ENCODE assay signal across 12 cellular contexts in genomic region chr14:81452766-81453165, GRCh38. TPM values are rescaled to one million over a fixed set of nuclear protein-coding genes. Genes with fewer than 3 reads are reported as not detected.
DNase-seq lines count a peak whose midpoint lies in the region; ATAC-seq, FAIRE-seq and TF ChIP-seq lines count a peak whose summit lies in the region.
"Had no signal": no experiment of that assay in that cellular context is flagged by ENCODE, and none has a peak within 500 bp of the region (broad histone marks: within the 10 kb centered on the region; RNA-seq: fewer than 3 reads in every experiment).

No MANE protein-coding gene starts in this region.

- H3K4me2 ChIP-seq in A549 (peak overlapping the region; percentile 56), fibroblast of lung (ENCODE audit: extremely low read depth, insufficient read depth, low read length) (peak overlapping the region; percentile 52)

- no peaks in the 10 kb centered on the region for H3K79me2 ChIP-seq in fibroblast of lung (ENCODE audit: control insufficient read depth, insufficient read depth, low read length)

- 37% methylated on average over 7 of the region's 7 CpGs for WGBS in A549 (ENCODE audit: missing lambda C conversion rate)
- 38 to 41% methylated on average over 7 of the region's 7 CpGs for WGBS in body of pancreas, 2 donors

- TF ChIP-seq CTCF in A549 (IDR thresholded peaks at IDR 0.05) (no peak), fibroblast of lung (conservative IDR thresholded peaks at IDR 0.05 in 1 of 2, IDR thresholded peaks at IDR 0.05 in 1 of 2; ENCODE audit: low read depth in 1 of 2, low read length in 2 of 2) (no peak), body of pancreas (IDR thresholded peaks at IDR 0.05) (no peak), right atrium auricular region (IDR thresholded peaks at IDR 0.05) (no peak)

- intact Hi-C loops in body of pancreas (cut with DNase I): loop anchor here (10.0 kb wide), 1 partner anchor 448 kb away; no protein-coding TSS in a partner anchor

- H3K4me1 ChIP-seq in A549 (no peaks in the 10 kb centered on the region), fibroblast of lung (ENCODE audit: control insufficient read depth, extremely low read depth, insufficient read depth, low read length) (peaks cover 3% of the 10 kb centered on the region), body of pancreas (peaks cover 10% of the 10 kb centered on the region), right atrium auricular region (peaks cover 0 to 12% of the 10 kb centered on the region in 2 donors)
- H3K4me1 ChIP-seq: SJSA1 had no signal

- H4K20me1 ChIP-seq in fibroblast of lung (ENCODE audit: control insufficient read depth, extremely low read depth, insufficient read depth, low read length): no peaks in the 10 kb centered on the region

- POLR2A ChIA-PET in A549 (lab: Yijun Ruan, JAX): interaction anchor here (3.2 kb wide), 1 partner anchor 232 kb away, joined by 13 read pairs; the partner anchor contains the start of gene GTF2A1

- peaks cover 5% of the 10 kb centered on the region for H3K27me3 ChIP-seq in fibroblast of lung (ENCODE audit: control insufficient read depth, insufficient read depth, low read length)
- H3K27me3 ChIP-seq in body of pancreas: no peaks in the 10 kb centered on the region
- no peaks in the 10 kb centered on the region for H3K27me3 ChIP-seq in right atrium auricular region
- H3K27me3 ChIP-seq: SJSA1 had no signal

- no peak for TF ChIP-seq POLR2A in A549 (IDR thresholded peaks at IDR 0.05; ENCODE audit: low read length)
- TF ChIP-seq POLR2A in body of pancreas (IDR thresholded peaks at IDR 0.05): no peak

- H3K27ac ChIP-seq in A549: no peak overlapping the region
- no peak overlapping the region for H3K27ac ChIP-seq in fibroblast of lung (ENCODE audit: insufficient read depth, low read length)
- H3K27ac ChIP-seq in body of pancreas: no peak overlapping the region
- H3K27ac ChIP-seq in right atrium auricular region: peak overlapping the region in 1 of 2 donors; percentile 5
- H3K27ac ChIP-seq: SJSA1 had no signal

- DNase-seq in A549 (ENCODE audit: low read depth in 1 of 2, low spot score in 1 of 2): no peak
- peak; percentile 34 for DNase-seq in LHCN-M2 (ENCODE audit: low read depth)
- peak in 1 of 2 donors; percentile 32 for DNase-seq in fibroblast of lung (ENCODE audit: low read depth in 2 of 2)
- no peak for DNase-seq in body of pancreas
- no peak for DNase-seq in T-helper 1 cell
- DNase-seq in right atrium auricular region (ENCODE audit: low spot score): no peak
- DNase-seq: cortex of kidney, GF-D8 had no signal

- no peaks in the 10 kb centered on the region for H3K9me3 ChIP-seq in A549
- H3K9me3 ChIP-seq in fibroblast of lung (ENCODE audit: control insufficient read depth, insufficient read depth, low read depth, low read length): no peaks in the 10 kb centered on the region
- no peaks in the 10 kb centered on the region for H3K9me3 ChIP-seq in body of pancreas
- no peaks in the 10 kb centered on the region for H3K9me3 ChIP-seq in right atrium auricular region
- H3K9me3 ChIP-seq: heart left ventricle, SJSA1 had no signal

- H3K4me3 ChIP-seq in A549 (no peak overlapping the region), fibroblast of lung (replicated peaks in 1 of 4; ENCODE audit: control extremely low read depth in 1 of 4, insufficient read depth in 1 of 4, low read depth in 3 of 4, low read length in 4 of 4) (peak overlapping the region in 1 of 4 experiments; percentile 30), body of pancreas (no peak overlapping the region), right atrium auricular region (no peak overlapping the region)
- H3K4me3 ChIP-seq: SJSA1 had no signal

- no peak for FAIRE-seq in A549 (lab: Jason Lieb, UNC)

- CTCF ChIA-PET in A549 (lab: Yijun Ruan, JAX): interaction anchor here (0.7 to 9.0 kb wide), 36 partner anchors 8 to 456 kb away, joined by 3 to 180 read pairs (median 5); no protein-coding TSS in a partner anchor

- no peak overlapping the region for H3K9ac ChIP-seq in fibroblast of lung (ENCODE audit: insufficient read depth, low read length)

- H2AFZ ChIP-seq in fibroblast of lung (ENCODE audit: low read length): peak overlapping the region; percentile 48

- TF ChIP-seq EP300 in A549 (IDR thresholded peaks at IDR 0.05): no peak

- TF ChIP-seq RAD21 in A549 (conservative IDR thresholded peaks at IDR 0.05 in 1 of 2, IDR thresholded peaks at IDR 0.05 in 1 of 2): no peak

- ATAC-seq in A549 (peak; percentile 40 to 65; a peak in 4 of 6 replicates), GM19452 (IDR thresholded peaks at IDR 0.05; ENCODE audit: unreplicated experiment) (peak; percentile 12), GM21786 (IDR thresholded peaks at IDR 0.05; ENCODE audit: unreplicated experiment) (no peak), body of pancreas (no peak)

- H3K36me3 ChIP-seq in fibroblast of lung (ENCODE audit: control insufficient read depth, insufficient read depth, low read length) (no peaks in the 10 kb centered on the region), body of pancreas (replicated peaks in 1 of 2; ENCODE audit: insufficient read depth in 1 of 2, low read depth in 2 of 2) (no peaks in the 10 kb centered on the region), right atrium auricular region (no peaks in the 10 kb centered on the region)
- H3K36me3 ChIP-seq: heart left ventricle, SJSA1 had no signal

TF ChIP-seq in A549, 52 proteins besides CTCF, POLR2A, EP300 and RAD21:
- TF ChIP-seq, protein P1, sequence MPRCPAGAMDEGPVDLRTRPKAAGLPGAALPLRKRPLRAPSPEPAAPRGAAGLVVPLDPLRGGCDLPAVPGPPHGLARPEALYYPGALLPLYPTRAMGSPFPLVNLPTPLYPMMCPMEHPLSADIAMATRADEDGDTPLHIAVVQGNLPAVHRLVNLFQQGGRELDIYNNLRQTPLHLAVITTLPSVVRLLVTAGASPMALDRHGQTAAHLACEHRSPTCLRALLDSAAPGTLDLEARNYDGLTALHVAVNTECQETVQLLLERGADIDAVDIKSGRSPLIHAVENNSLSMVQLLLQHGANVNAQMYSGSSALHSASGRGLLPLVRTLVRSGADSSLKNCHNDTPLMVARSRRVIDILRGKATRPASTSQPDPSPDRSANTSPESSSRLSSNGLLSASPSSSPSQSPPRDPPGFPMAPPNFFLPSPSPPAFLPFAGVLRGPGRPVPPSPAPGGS (IDR thresholded peaks at IDR 0.05): no peak

RNA-seq across cellular contexts. Expression of gene STON2, which starts 52.6 kb away (rescaled TPM):
- polyA plus RNA-seq in A549 (2011; rRNA removed) (1.3 and 1.6 TPM in 2 replicates), A549 (2017; fragmentation: RNase III; extraction: RNeasy Plus Mini Kit Qiagen cat#74134 plus additional on column Dnase treatment) (0.50 to 0.59 TPM (median 0.53 TPM) in 3 replicates), fibroblast of lung (1.5 and 4.6 TPM in 2 replicates)
- polyA plus RNA-seq in A549 (2012; cell fraction: cytosol; rRNA removed): 0.20 and 0.29 TPM in 2 replicates
- polyA plus RNA-seq in A549 (2012; cell fraction: nucleus; rRNA removed): 0.26 and 0.32 TPM in 2 replicates
- polyA minus RNA-seq in A549 (2011; rRNA and poly(A)+ RNA removed): 8.2 and 8.6 TPM in 2 replicates
- total RNA-seq in LHCN-M2 (2014; rRNA removed) (36.2 and 44.5 TPM in 2 replicates), fibroblast of lung (34.9 and 52.5 TPM in 2 replicates), body of pancreas (10 to 100 TPM in 1 of 2 donors, 1 to 10 TPM in 1; 6.6 to 16.6 TPM), right atrium auricular region (10 to 100 TPM in 1 of 2 donors, 1 to 10 TPM in 1; 8.6 to 14.1 TPM)
- polyA plus RNA-seq in LHCN-M2 (2012): 0.55 TPM
- 0.85 and 1.5 TPM in 2 replicates for polyA plus RNA-seq in fibroblast of lung (2012)
- 0.63 and 20.8 TPM in 2 replicates for polyA minus RNA-seq in fibroblast of lung (ENCODE audit: low replicate concordance)

Comparison
In these comparisons a context has a peak if more than half of its experiments do, and no peak if none do; other contexts are left out.
1. ATAC-seq: peak in A549 (2 of 2) and GM19452 (single experiment); none in GM21786 (single experiment) and body of pancreas (single experiment).